14 cellular contexts compared by ENCODE assay signal in the genomic region with DNA sequence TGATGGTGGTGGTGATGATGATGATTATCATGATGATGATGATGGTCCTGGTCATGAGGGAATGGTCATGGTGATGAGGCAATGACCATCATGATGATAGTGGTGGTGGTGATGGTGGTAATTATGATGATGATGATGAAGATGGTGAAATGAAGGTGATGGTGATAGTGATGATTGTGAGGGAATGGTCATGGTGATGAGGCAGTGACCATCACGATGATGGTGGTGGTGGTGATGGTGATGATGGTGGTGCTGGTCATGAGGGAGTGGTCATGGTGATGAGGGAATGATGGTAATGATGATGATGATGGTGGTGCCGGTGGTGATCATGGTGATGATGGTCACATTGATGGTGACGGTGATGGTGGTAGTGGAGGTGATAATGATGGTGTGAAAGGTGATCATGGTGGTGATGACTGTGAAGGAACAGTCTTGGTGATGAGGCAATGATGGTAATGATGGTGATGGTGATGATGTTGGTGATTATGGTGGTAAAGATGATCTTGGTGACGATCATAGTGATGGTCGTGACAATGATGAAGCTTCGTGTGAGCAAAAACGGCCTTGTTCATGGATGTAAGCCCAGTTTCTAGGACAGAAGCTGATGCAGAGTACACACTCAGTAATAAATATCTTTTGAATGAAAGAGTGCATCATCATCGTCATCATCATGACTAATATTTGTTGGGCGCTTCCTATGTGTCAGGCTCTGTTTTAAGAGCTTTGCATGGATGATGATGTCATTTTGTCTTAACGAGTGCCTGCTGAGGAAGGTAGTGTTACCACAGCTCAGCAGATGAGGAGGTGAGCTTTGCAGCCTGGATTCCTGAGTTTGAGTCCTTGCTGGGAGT. TPM values are rescaled to one million over a fixed set of nuclear protein-coding genes. Genes with fewer than 3 reads are reported as not detected.
DNase-seq lines count a peak whose midpoint lies in the region; ATAC-seq and TF ChIP-seq lines count a peak whose summit lies in the region.
"Had no signal": no experiment of that assay in that cellular context is flagged by ENCODE, and none has a peak within 500 bp of the region (broad histone marks: within the 10 kb centered on the region; RNA-seq: fewer than 3 reads in every experiment).

No MANE protein-coding gene starts in this region.

- no peak overlapping the region for H3K4me3 ChIP-seq in fibroblast of villous mesenchyme (ENCODE audit: low read depth, low read length)
- H3K4me3 ChIP-seq: heart right ventricle, prostate gland, tibial nerve had no signal

- H3K4me1 Mint-ChIP-seq in stimulated activated memory B cell treated with anti-CD40 and anti-IgM and Interleukin-4, amounts not matched to agents 10 μg/mL and 1 μg/mL and 100 μg/mL, for 72 hours: peaks cover 8% of the 10 kb centered on the region
- H3K4me1 Mint-ChIP-seq in activated T-cell treated with anti-CD3 and anti-CD28 coated beads, Interleukin-2, amount 50 U/mL, for 72 hours (ENCODE audit: low read depth): no peaks in the 10 kb centered on the region

- no peak overlapping the region for H3K27ac Mint-ChIP-seq in stimulated activated memory B cell treated with anti-CD40 and anti-IgM and Interleukin-4, amounts not matched to agents 10 μg/mL and 1 μg/mL and 100 μg/mL, for 72 hours
- H3K27ac Mint-ChIP-seq in activated T-cell treated with anti-CD3 and anti-CD28 coated beads, Interleukin-2, amount 50 U/mL, for 72 hours: no peak overlapping the region

- no peak for ATAC-seq in stimulated activated memory B cell treated with anti-CD40 and anti-IgM and Interleukin-4, amounts not matched to agents 10 μg/mL and 1 μg/mL and 100 μg/mL, for 72 hours
- ATAC-seq in activated T-cell treated with anti-CD3 and anti-CD28 coated beads, Interleukin-2, amount 50 U/mL, for 72 hours (replicated peaks in 1 of 2): no peak
- no peak for ATAC-seq in GM18870 (IDR thresholded peaks at IDR 0.05; ENCODE audit: unreplicated experiment)
- ATAC-seq: heart right ventricle had no signal

- TF ChIP-seq CTCF in fibroblast of villous mesenchyme (IDR thresholded peaks at IDR 0.05; ENCODE audit: insufficient read depth, low read depth, low read length): no peak

- no peaks in the 10 kb centered on the region for H3K9me3 Mint-ChIP-seq in stimulated activated memory B cell treated with anti-CD40 and anti-IgM and Interleukin-4, amounts not matched to agents 10 μg/mL and 1 μg/mL and 100 μg/mL, for 72 hours
- no peaks in the 10 kb centered on the region for H3K9me3 Mint-ChIP-seq in activated T-cell treated with anti-CD3 and anti-CD28 coated beads, Interleukin-2, amount 50 U/mL, for 72 hours

- DNase-seq in AG08395 (ENCODE audit: low spot score) (peak; percentile 54), HCEC 1CT (peak; percentile 90), SHP77 treated with DMSO at 0.1 percent for 48 hours (lab: John Stamatoyannopoulos, UW) (peak; percentile 4), fibroblast of villous mesenchyme (ENCODE audit: low read depth) (peak; percentile 51), NCI-H187 (lab: John Stamatoyannopoulos, UW) (no peak)
- no peak for DNase-seq in activated T-cell treated with anti-CD3 and anti-CD28 coated beads, Interleukin-2, amount 50 U/mL, for 72 hours
- DNase-seq: activated effector memory CD4-positive, alpha-beta T cell treated with Interleukin-2 at 50 U/mL for 16 hours; heart right ventricle; NCI-H187 treated with DMSO at 0.1 percent for 48 hours had no signal

- no peaks in the 10 kb centered on the region for H3K27me3 Mint-ChIP-seq in stimulated activated memory B cell treated with anti-CD40 and anti-IgM and Interleukin-4, amounts not matched to agents 10 μg/mL and 1 μg/mL and 100 μg/mL, for 72 hours
- no peaks in the 10 kb centered on the region for H3K27me3 Mint-ChIP-seq in activated T-cell treated with anti-CD3 and anti-CD28 coated beads, Interleukin-2, amount 50 U/mL, for 72 hours (ENCODE audit: low read depth)

- H3K4me3 Mint-ChIP-seq in stimulated activated memory B cell treated with anti-CD40 and anti-IgM and Interleukin-4, amounts not matched to agents 10 μg/mL and 1 μg/mL and 100 μg/mL, for 72 hours: no peak overlapping the region
- no peak overlapping the region for H3K4me3 Mint-ChIP-seq in activated T-cell treated with anti-CD3 and anti-CD28 coated beads, Interleukin-2, amount 50 U/mL, for 72 hours

- H3K36me3 Mint-ChIP-seq in stimulated activated memory B cell treated with anti-CD40 and anti-IgM and Interleukin-4, amounts not matched to agents 10 μg/mL and 1 μg/mL and 100 μg/mL, for 72 hours: no peaks in the 10 kb centered on the region
- H3K36me3 Mint-ChIP-seq in activated T-cell treated with anti-CD3 and anti-CD28 coated beads, Interleukin-2, amount 50 U/mL, for 72 hours (ENCODE audit: insufficient read depth in 2 of 2): no peaks in the 10 kb centered on the region

RNA-seq across cellular contexts. Expression of a gene that starts 17.2 kb away (rescaled TPM):
- total RNA-seq in fibroblast of villous mesenchyme: not detected in 2 replicates
- total RNA-seq in activated T-cell treated with anti-CD3 and anti-CD28 coated beads, Interleukin-2, amount 50 U/mL, for 72 hours: not detected
- total RNA-seq: mesenteric fat pad, prostate gland, tibial nerve had no signal

RNA-seq across cellular contexts. Expression of a gene that starts 25.7 kb away (rescaled TPM):
- total RNA-seq in fibroblast of villous mesenchyme: under 0.01 TPM in 2 replicates
- total RNA-seq in activated T-cell treated with anti-CD3 and anti-CD28 coated beads, Interleukin-2, amount 50 U/mL, for 72 hours: not detected

RNA-seq across cellular contexts. Expression of a gene that starts 31.4 kb away (rescaled TPM):
- 21.2 and 23.2 TPM in 2 replicates for total RNA-seq in fibroblast of villous mesenchyme
- total RNA-seq in activated T-cell treated with anti-CD3 and anti-CD28 coated beads, Interleukin-2, amount 50 U/mL, for 72 hours: 1 to 10 TPM; 1.2 to 1.7 TPM

RNA-seq across cellular contexts. Expression of a gene that starts 34.7 kb away (rescaled TPM):
- 18.1 and 20.3 TPM in 2 replicates for total RNA-seq in fibroblast of villous mesenchyme
- total RNA-seq in activated T-cell treated with anti-CD3 and anti-CD28 coated beads, Interleukin-2, amount 50 U/mL, for 72 hours: 10 to 100 TPM; 19.2 to 20.5 TPM

RNA-seq across cellular contexts. Expression of a gene that starts 43.3 kb away (rescaled TPM):
- total RNA-seq in fibroblast of villous mesenchyme: 0.86 and 2.6 TPM in 2 replicates
- total RNA-seq in activated T-cell treated with anti-CD3 and anti-CD28 coated beads, Interleukin-2, amount 50 U/mL, for 72 hours: 1 to 10 TPM; 7.9 to 9.0 TPM

Comparison
In these comparisons a context has a peak if more than half of its experiments do, and no peak if none do; other contexts are left out.
1. DNase-seq: peak in AG08395 (single experiment), HCEC 1CT (single experiment), SHP77 treated with DMSO at 0.1 percent for 48 hours (single experiment) and fibroblast of villous mesenchyme (single experiment); none in activated T-cell treated with anti-CD3 and anti-CD28 coated beads, Interleukin-2, amount 50 U/mL, for 72 hours (0 of 2) and NCI-H187 (0 of 2).